ENCODE assay signal across 8 cellular contexts in genomic region chrX:130330706-130331105, GRCh38. TPM values are rescaled to one million over a fixed set of nuclear protein-coding genes. Genes with fewer than 3 reads are reported as not detected.
DNase-seq lines count a peak whose midpoint lies in the region; ATAC-seq and TF ChIP-seq lines count a peak whose summit lies in the region.

No MANE protein-coding gene starts in this region.

- no peaks in the 10 kb centered on the region for H3K79me2 ChIP-seq in DOHH2 (ENCODE audit: control insufficient read depth, low read length)
- H3K79me2 ChIP-seq in Loucy (ENCODE audit: insufficient read depth, low read length): no peaks in the 10 kb centered on the region

- H3K9me2 ChIP-seq in DOHH2 (replicated peaks; ENCODE audit: control insufficient read depth, low read length) (no peaks in the 10 kb centered on the region), Loucy (replicated peaks; ENCODE audit: low read depth, low read length) (no peaks in the 10 kb centered on the region)

- in situ Hi-C loops in astrocyte of the cerebellum (cut with HindIII; ENCODE audit: low sequenced_read_pairs): no loop called here

- no peaks in the 10 kb centered on the region for H3F3A ChIP-seq in DOHH2 (ENCODE audit: control insufficient read depth, insufficient read depth)
- H3F3A ChIP-seq in Loucy (ENCODE audit: low read depth): no peaks in the 10 kb centered on the region

- H2AFZ ChIP-seq in Loucy (ENCODE audit: low read length): peak overlapping the region; percentile 76

- H3K4me2 ChIP-seq in DOHH2 (ENCODE audit: low read length) (no peak overlapping the region), Loucy (ENCODE audit: low read depth, low read length, poor library complexity, severe bottlenecking) (no peak overlapping the region)

- H3K36me3 ChIP-seq in DOHH2 (ENCODE audit: control insufficient read depth, low read length) (no peaks in the 10 kb centered on the region), Loucy (ENCODE audit: insufficient read depth, low read length) (no peaks in the 10 kb centered on the region), RWPE2 (ENCODE audit: low read depth) (no peaks in the 10 kb centered on the region)

- H3K27me3 ChIP-seq in DOHH2 (ENCODE audit: control insufficient read depth, low read length): no peaks in the 10 kb centered on the region
- H3K27me3 ChIP-seq in Loucy (ENCODE audit: insufficient read depth, low read length, poor library complexity, severe bottlenecking): no peaks in the 10 kb centered on the region
- H3K27me3 ChIP-seq in RWPE2 (ENCODE audit: insufficient read depth, poor library complexity, severe bottlenecking): no peaks in the 10 kb centered on the region

- no peak overlapping the region for H3K27ac ChIP-seq in DOHH2 (ENCODE audit: low read depth, low read length)
- H3K27ac ChIP-seq in RWPE2 (ENCODE audit: poor library complexity, severe bottlenecking): no peak overlapping the region

- H3K4me3 ChIP-seq in DOHH2 (ENCODE audit: low read length): no peak overlapping the region
- H3K4me3 ChIP-seq in Loucy (ENCODE audit: low read length, poor library complexity, severe bottlenecking): no peak overlapping the region
- no peak overlapping the region for H3K4me3 ChIP-seq in RWPE2 (ENCODE audit: severe bottlenecking)
- no peak overlapping the region for H3K4me3 ChIP-seq in astrocyte of the cerebellum (ENCODE audit: low read depth, low read length)

- no peaks in the 10 kb centered on the region for H3K36me3 Mint-ChIP-seq in immature natural killer cell

- no peak for DNase-seq in RWPE2 (ENCODE audit: low spot score)
- no peak for DNase-seq in astrocyte of the cerebellum (ENCODE audit: low read depth)
- peak; percentile 9 to 16 (median 9) for DNase-seq in immature natural killer cell
- DNase-seq in stimulated activated CD4-positive, alpha-beta T cell treated with anti-CD3 and anti-CD28 coated beads, Interleukin-4, amount 100 ng/mL, for 4 hours: peak; percentile 5 to 17
- no peak for DNase-seq in SKM-1 (lab: John Stamatoyannopoulos, UW; ENCODE audit: unreplicated experiment)

- H3K4me3 Mint-ChIP-seq in immature natural killer cell: no peak overlapping the region

- peaks cover 4 to 15% (median 7%) of the 10 kb centered on the region in 3 donors for H3K27me3 Mint-ChIP-seq in immature natural killer cell (ENCODE audit: low read depth in 3 of 3)

- TF ChIP-seq CTCF in DOHH2 (IDR thresholded peaks at IDR 0.05; ENCODE audit: low read depth, low read length, poor library complexity, severe bottlenecking) (peak; percentile 69), Loucy (conservative IDR thresholded peaks at IDR 0.05; ENCODE audit: low read length) (peak; percentile 67), RWPE2 (IDR thresholded peaks at IDR 0.05; ENCODE audit: poor library complexity, severe bottlenecking) (peak; percentile 72), astrocyte of the cerebellum (IDR thresholded peaks at IDR 0.05; ENCODE audit: low read depth, low read length, missing control alignments) (peak; percentile 60)

- H3K9me3 ChIP-seq in DOHH2 (ENCODE audit: control insufficient read depth, insufficient read depth, low read length) (no peaks in the 10 kb centered on the region), Loucy (ENCODE audit: insufficient read depth, low read depth, low read length) (no peaks in the 10 kb centered on the region), RWPE2 (ENCODE audit: severe bottlenecking) (no peaks in the 10 kb centered on the region)

- H4K20me1 ChIP-seq in DOHH2 (ENCODE audit: control insufficient read depth, insufficient read depth, low read depth, low read length): no peaks in the 10 kb centered on the region
- no peaks in the 10 kb centered on the region for H4K20me1 ChIP-seq in Loucy (ENCODE audit: insufficient read depth, low read length, poor library complexity, severe bottlenecking)

- no peak overlapping the region for H3K27ac Mint-ChIP-seq in immature natural killer cell

- peaks cover 0 to 2% (median 0%) of the 10 kb centered on the region in 6 donors for H3K9me3 Mint-ChIP-seq in immature natural killer cell

- H3K4me1 ChIP-seq in DOHH2 (ENCODE audit: control insufficient read depth, low read length) (no peaks in the 10 kb centered on the region), Loucy (ENCODE audit: insufficient read depth, low read length, poor library complexity, severe bottlenecking) (no peaks in the 10 kb centered on the region), RWPE2 (ENCODE audit: insufficient read depth, poor library complexity, severe bottlenecking) (peaks cover 3% of the 10 kb centered on the region)

- H3K4me1 Mint-ChIP-seq in immature natural killer cell: no peaks in the 10 kb centered on the region

- ATAC-seq in GM21528 (IDR thresholded peaks at IDR 0.05; ENCODE audit: low FRiP score, unreplicated experiment): peak; percentile 79
- peak; percentile 74 for ATAC-seq in RWPE2 (ENCODE audit: low read depth)

- H3K9ac ChIP-seq in Loucy (ENCODE audit: low read depth, low read length, poor library complexity, severe bottlenecking): no peak overlapping the region

RNA-seq across cellular contexts. Expression of gene SLC25A14, which starts 9.0 kb away (rescaled TPM):
- polyA plus RNA-seq in immature natural killer cell: 1 to 10 TPM; 6.6 to 8.8 (median 8.6) TPM

RNA-seq across cellular contexts. Expression of gene GPR119, which starts 54.8 kb away (rescaled TPM):
- polyA plus RNA-seq in immature natural killer cell: not detected

Comparison
In these comparisons a context has a peak if more than half of its experiments do, and no peak if none do; other contexts are left out.
1. DNase-seq: peak in immature natural killer cell (3 of 3) and stimulated activated CD4-positive, alpha-beta T cell treated with anti-CD3 and anti-CD28 coated beads, Interleukin-4, amount 100 ng/mL, for 4 hours (2 of 2); none in RWPE2 (single experiment), astrocyte of the cerebellum (single experiment) and SKM-1 (single experiment).
2. Peak in every context shown above with its lines, with median percentiles within 50 percentile points of each other: CTCF ChIP-seq.